ENCODE assay signal across 16 cellular contexts in the genomic region with DNA sequence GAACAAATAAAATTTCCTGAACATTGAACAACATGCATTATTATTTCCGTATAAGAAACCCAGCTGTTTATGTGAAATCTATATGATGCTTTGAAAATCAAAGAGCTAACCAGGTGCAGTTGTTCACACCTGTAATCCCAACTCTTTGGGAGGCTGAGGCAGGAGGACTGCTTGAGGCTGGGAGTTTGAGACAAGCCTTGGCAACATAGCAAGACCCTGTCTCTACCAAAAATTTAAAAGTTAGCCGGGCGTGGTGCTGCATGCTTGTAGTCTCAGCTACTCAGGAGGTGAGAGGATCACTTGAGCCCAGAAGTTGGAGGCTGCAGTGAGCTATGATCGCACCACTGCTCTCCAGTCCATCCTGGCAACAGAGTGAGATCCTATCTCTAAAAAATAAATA. TPM values are rescaled to one million over a fixed set of nuclear protein-coding genes. Genes with fewer than 3 reads are reported as not detected.
DNase-seq lines count a peak whose midpoint lies in the region; ATAC-seq, FAIRE-seq and TF ChIP-seq lines count a peak whose summit lies in the region.
"Had no signal": no experiment of that assay in that cellular context is flagged by ENCODE, and none has a peak within 500 bp of the region (broad histone marks: within the 10 kb centered on the region; RNA-seq: fewer than 3 reads in every experiment).

No MANE protein-coding gene starts in this region.

- no peak overlapping the region for H3K4me3 Mint-ChIP-seq in GM23338

- no peaks in the 10 kb centered on the region for H3K9me2 ChIP-seq in GM23338 (ENCODE audit: insufficient read depth)

- H3K9me3 Mint-ChIP-seq in GM23338 = no peaks in the 10 kb centered on the region

- H3K79me2 ChIP-seq in ACC112 (ENCODE audit: control insufficient read depth, insufficient read depth, low read length, unreplicated experiment) (peaks cover under 1% of the 10 kb centered on the region), GM23338 (replicated peaks; ENCODE audit: insufficient read depth) (peaks cover 79% of the 10 kb centered on the region), fibroblast of lung (ENCODE audit: control insufficient read depth, insufficient read depth, low read length) (peaks cover 1% of the 10 kb centered on the region)

- peaks cover 42% of the 10 kb centered on the region for H3K36me3 Mint-ChIP-seq in GM23338 (ENCODE audit: low read depth)

- no peak overlapping the region for H3K4me3 ChIP-seq in ACC112 (ENCODE audit: low read depth, low read length)
- peak overlapping the region; percentile 56; the same call in 1 of the 2 replicates for H3K4me3 ChIP-seq in GM23338
- no peak overlapping the region for H3K4me3 ChIP-seq in RWPE2 (ENCODE audit: severe bottlenecking)
- H3K4me3 ChIP-seq in fibroblast of lung (replicated peaks in 1 of 4; ENCODE audit: control extremely low read depth in 1 of 4, insufficient read depth in 1 of 4, low read depth in 3 of 4, low read length in 4 of 4) = no peak overlapping the region

- H3K36me3 ChIP-seq in ACC112 (ENCODE audit: insufficient read depth, low read length) (no peaks in the 10 kb centered on the region), GM23338 (ENCODE audit: insufficient read depth) (peaks cover 8% of the 10 kb centered on the region; the same call in 1 of the 2 replicates), RWPE2 (ENCODE audit: low read depth) (no peaks in the 10 kb centered on the region), fibroblast of lung (ENCODE audit: control insufficient read depth, insufficient read depth, low read length) (no peaks in the 10 kb centered on the region)

- H3K9ac ChIP-seq in fibroblast of lung (ENCODE audit: insufficient read depth, low read length) = no peak overlapping the region

- H3K9me3 ChIP-seq in RWPE2 (ENCODE audit: severe bottlenecking) = no peaks in the 10 kb centered on the region
- H3K9me3 ChIP-seq in fibroblast of lung (ENCODE audit: control insufficient read depth, insufficient read depth, low read depth, low read length) = no peaks in the 10 kb centered on the region

- H3K4me2 ChIP-seq in GM23338 = peak overlapping the region; percentile 87
- no peak overlapping the region for H3K4me2 ChIP-seq in fibroblast of lung (ENCODE audit: extremely low read depth, insufficient read depth, low read length)

- H3K27me3 ChIP-seq in ACC112 (ENCODE audit: insufficient read depth, low read length) (no peaks in the 10 kb centered on the region), GM23338 (ENCODE audit: insufficient read depth) (no peaks in the 10 kb centered on the region), RWPE2 (ENCODE audit: insufficient read depth, poor library complexity, severe bottlenecking) (no peaks in the 10 kb centered on the region), fibroblast of lung (ENCODE audit: control insufficient read depth, insufficient read depth, low read length) (no peaks in the 10 kb centered on the region)

- no peak for DNase-seq in GM23338 (ENCODE audit: low spot score)
- DNase-seq in RWPE2 (ENCODE audit: low spot score) = no peak
- no peak for DNase-seq in fibroblast of lung (ENCODE audit: low read depth in 2 of 2)
- DNase-seq in stimulated activated naive CD8-positive, alpha-beta T cell treated with anti-CD3 and anti-CD28 coated beads, Interleukin-15, Interleukin-2, amounts not matched to agents 100 U/mL and 50 U/mL, for 24 hours = no peak
- no peak for DNase-seq in stimulated activated CD4-positive, alpha-beta T cell treated with anti-CD3 and anti-CD28 coated beads, Interleukin-12 subunit alpha, Interleukin-12 subunit beta, amount 100 ng/mL, for 4 hours
- no peak for DNase-seq in D721Med (ENCODE audit: insufficient read length, low spot score)
- DNase-seq: AML-193, DMS 273 treated with DMSO at 0.1 percent for 48 hours, Karpas-422, NCI-H1436, NCI-H1930, NCI-H226, NCI-H524 treated with DMSO at 0.1 percent for 48 hours, PC-3 had no signal

- no peak for FAIRE-seq in D721Med (lab: Jason Lieb, UNC)

- ATAC-seq in GM23338 (no peak), RWPE2 (ENCODE audit: low read depth) (no peak), GM18868 (IDR thresholded peaks at IDR 0.05; ENCODE audit: unreplicated experiment) (no peak)
- no peak for ATAC-seq in stimulated activated naive CD8-positive, alpha-beta T cell treated with anti-CD3 and anti-CD28 coated beads, Interleukin-15, Interleukin-2, amounts not matched to agents 100 U/mL and 50 U/mL, for 24 hours
- ATAC-seq: PC-3 had no signal

- H3K27ac ChIP-seq in ACC112 (ENCODE audit: low read depth, low read length) = peak overlapping the region; percentile 96
- no peak overlapping the region for H3K27ac ChIP-seq in GM23338 (ENCODE audit: low read depth)
- peak overlapping the region; percentile 90 for H3K27ac ChIP-seq in RWPE2 (ENCODE audit: poor library complexity, severe bottlenecking)
- peak overlapping the region; percentile 39 for H3K27ac ChIP-seq in fibroblast of lung (ENCODE audit: insufficient read depth, low read length)

- H4K20me1 ChIP-seq in GM23338 (replicated peaks; ENCODE audit: insufficient read depth) = no peaks in the 10 kb centered on the region; the same call in 1 of the 2 replicates
- no peaks in the 10 kb centered on the region for H4K20me1 ChIP-seq in fibroblast of lung (ENCODE audit: control insufficient read depth, extremely low read depth, insufficient read depth, low read length)

- TF ChIP-seq CTCF in GM23338 (conservative IDR thresholded peaks at IDR 0.05; ENCODE audit: low read depth in 2 of 2) (no peak), RWPE2 (IDR thresholded peaks at IDR 0.05; ENCODE audit: poor library complexity, severe bottlenecking) (no peak), fibroblast of lung (conservative IDR thresholded peaks at IDR 0.05 in 1 of 2, IDR thresholded peaks at IDR 0.05 in 1 of 2; ENCODE audit: low read depth in 1 of 2, low read length in 2 of 2) (no peak), D721Med (IDR thresholded peaks at IDR 0.05; ENCODE audit: insufficient read depth, missing control alignments) (no peak)

- peaks cover 22% of the 10 kb centered on the region for H3K27me3 Mint-ChIP-seq in GM23338 (ENCODE audit: insufficient read depth, low read depth, poor library complexity)

- peaks cover 40% of the 10 kb centered on the region for H3K4me1 Mint-ChIP-seq in GM23338

- no peak overlapping the region for H3K27ac Mint-ChIP-seq in GM23338

- no peak overlapping the region for H2AFZ ChIP-seq in ACC112 (ENCODE audit: low read length, unreplicated experiment)
- no peak overlapping the region for H2AFZ ChIP-seq in GM23338
- H2AFZ ChIP-seq in fibroblast of lung (ENCODE audit: low read length) = no peak overlapping the region

- H3F3A ChIP-seq in GM23338 (replicated peaks; ENCODE audit: low read depth) = 0 out of 2 replicates have a peak, but pooled peaks cover 3% of the 10 kb centered on the region

- H3K4me1 ChIP-seq in ACC112 (ENCODE audit: control insufficient read depth, insufficient read depth, low read length, unreplicated experiment) (peaks cover 30% of the 10 kb centered on the region), GM23338 (ENCODE audit: insufficient read depth) (peaks cover 36% of the 10 kb centered on the region), RWPE2 (ENCODE audit: insufficient read depth, poor library complexity, severe bottlenecking) (peaks cover 55% of the 10 kb centered on the region), fibroblast of lung (ENCODE audit: control insufficient read depth, extremely low read depth, insufficient read depth, low read length) (peaks cover 7% of the 10 kb centered on the region)

TF ChIP-seq in GM23338, 12 proteins besides CTCF, POLR2A, EP300 and RAD21 (continues in another document):
- TF ChIP-seq ZNF331 (CRISPR knock-in tag; IDR thresholded peaks at IDR 0.05; ENCODE audit: low read depth) = no peak

RNA-seq across cellular contexts. Expression of a gene that starts 4.8 kb away (rescaled TPM):
- 79.3 and 81.2 TPM in 2 replicates for total RNA-seq in GM23338 (2014; rRNA removed; shearing (Covaris generic))
- polyA plus RNA-seq in GM23338 (2016; fragmentation: Nextera tagmentation; extraction: Ambion mirVana) = 51.5 and 62.1 TPM in 2 replicates
- total RNA-seq in fibroblast of lung = 32.9 and 39.0 TPM in 2 replicates
- polyA plus RNA-seq in fibroblast of lung = 11.1 and 14.0 TPM in 2 replicates
- 12.8 and 16.3 TPM in 2 replicates for polyA plus RNA-seq in fibroblast of lung (2012)
- polyA minus RNA-seq in fibroblast of lung (ENCODE audit: low replicate concordance) = 7.0 and 14.8 TPM in 2 replicates
